In genomic region chr12:104809251-104809650, GRCh38 we compare ENCODE assay signal across 38 cellular contexts.
"Had no signal": no experiment of that assay in that cellular context is flagged by ENCODE, and none has a peak within 500 bp of the region (broad histone marks: within the 10 kb centered on the region; RNA-seq: fewer than 3 reads in every experiment).

No MANE protein-coding gene starts in this region.

- H3K27me3 ChIP-seq: ascending aorta, MG63, Peyer's patch had no signal

- DNase-seq: activated B cell treated with CpG ODN at 0.5 μM for 24 hours; activated CD4-positive, alpha-beta T cell treated with anti-CD3 and anti-CD28 coated beads for 4 hours; activated CD4-positive, alpha-beta T cell treated with anti-CD3 and anti-CD28 coated beads, Interleukin-2, amount 50 U/mL, for 1 hour; activated CD4-positive, CD25-positive, alpha-beta regulatory T cell treated with anti-CD3 and anti-CD28 coated beads, Interleukin-2, amount 50 U/mL, for 72 hours; activated CD8-positive, alpha-beta T cell treated with anti-CD3 and anti-CD28 coated beads for 36 hours; activated gamma-delta T cell; activated naive CD4-positive, alpha-beta T cell treated with Interleukin-2 at 50 U/mL for 16 hours; activated naive CD8-positive, alpha-beta T cell treated with anti-CD3 and anti-CD28 coated beads, Interleukin-2, amount 10 ng/mL, durations not matched to agents 7 days and 5 days; activated T-cell treated with anti-CD3 and anti-CD28 coated beads, Interleukin-2, amount 50 U/mL, for 1 hour; activated T-cell treated with anti-CD3 and anti-CD28 coated beads, Interleukin-2, amount 50 U/mL, for 72 hours; amygdala; Karpas-422; KBM-7; MG63; NCI-H1048; NCI-H1105 treated with DMSO at 0.1 percent for 48 hours; NCI-H1436; NCI-H1694; NCI-H1930; NCI-H2081 treated with DMSO at 0.1 percent for 48 hours; NCI-H226; NCI-H446 treated with DMSO at 0.1 percent for 48 hours; NCI-H524; NCI-H69; NCI-H82; PC-3; Peyer's patch; RPMI8226; SIG-M5; SW 1271; T-helper 1 cell; T-helper 2 cell; T-helper 9 cell had no signal

- H3K9me3 ChIP-seq: ascending aorta, MG63, Peyer's patch had no signal

- H3K4me1 Mint-ChIP-seq: activated naive CD4-positive, alpha-beta T cell treated with anti-CD3 and anti-CD28 coated beads, Interleukin-2, amount 50 U/mL, for 24 hours; activated naive CD8-positive, alpha-beta T cell treated with anti-CD3 and anti-CD28 coated beads, Interleukin-2, amount 10 ng/mL, durations not matched to agents 7 days and 5 days; activated T-helper 17 cell treated with anti-CD3 and anti-CD28 coated beads, Interleukin-2, amount 50 U/mL, for 72 hours had no signal

- H3K36me3 Mint-ChIP-seq: activated naive CD4-positive, alpha-beta T cell treated with anti-CD3 and anti-CD28 coated beads, Interleukin-2, amount 50 U/mL, for 24 hours had no signal

- H3K27ac Mint-ChIP-seq: activated B cell treated with CpG ODN at 0.5 μM for 24 hours; activated CD8-positive, alpha-beta T cell treated with anti-CD3 and anti-CD28 coated beads for 36 hours; activated naive CD4-positive, alpha-beta T cell treated with anti-CD3 and anti-CD28 coated beads, Interleukin-2, amount 50 U/mL, for 24 hours; activated naive CD8-positive, alpha-beta T cell treated with anti-CD3 and anti-CD28 coated beads, Interleukin-2, amount 10 ng/mL, durations not matched to agents 7 days and 5 days; activated T-cell treated with anti-CD3 and anti-CD28 coated beads, Interleukin-2, amount 50 U/mL, for 72 hours; activated T-helper 17 cell treated with anti-CD3 and anti-CD28 coated beads, Interleukin-2, amount 50 U/mL, for 72 hours had no signal

- H3K9me3 Mint-ChIP-seq: activated B cell treated with CpG ODN at 0.5 μM for 24 hours; activated CD8-positive, alpha-beta T cell treated with anti-CD3 and anti-CD28 coated beads for 36 hours; activated naive CD4-positive, alpha-beta T cell treated with anti-CD3 and anti-CD28 coated beads, Interleukin-2, amount 50 U/mL, for 24 hours; activated T-cell treated with anti-CD3 and anti-CD28 coated beads, Interleukin-2, amount 50 U/mL, for 72 hours; activated T-helper 17 cell treated with anti-CD3 and anti-CD28 coated beads, Interleukin-2, amount 50 U/mL, for 72 hours had no signal

- H3K4me3 ChIP-seq: ascending aorta, MG63, Peyer's patch had no signal

- H3K27me3 Mint-ChIP-seq: activated B cell treated with CpG ODN at 0.5 μM for 24 hours; activated CD8-positive, alpha-beta T cell treated with anti-CD3 and anti-CD28 coated beads for 36 hours; activated naive CD4-positive, alpha-beta T cell treated with anti-CD3 and anti-CD28 coated beads, Interleukin-2, amount 50 U/mL, for 24 hours; activated T-helper 17 cell treated with anti-CD3 and anti-CD28 coated beads, Interleukin-2, amount 50 U/mL, for 72 hours had no signal

- H3K4me1 ChIP-seq: Peyer's patch had no signal

- H3K27ac ChIP-seq: ascending aorta, Peyer's patch, VCaP had no signal

- H3K4me3 Mint-ChIP-seq: activated B cell treated with CpG ODN at 0.5 μM for 24 hours; activated CD8-positive, alpha-beta T cell treated with anti-CD3 and anti-CD28 coated beads for 36 hours; activated naive CD4-positive, alpha-beta T cell treated with anti-CD3 and anti-CD28 coated beads, Interleukin-2, amount 50 U/mL, for 24 hours; activated naive CD8-positive, alpha-beta T cell treated with anti-CD3 and anti-CD28 coated beads, Interleukin-2, amount 10 ng/mL, durations not matched to agents 7 days and 5 days; activated T-cell treated with anti-CD3 and anti-CD28 coated beads, Interleukin-2, amount 50 U/mL, for 72 hours; activated T-helper 17 cell treated with anti-CD3 and anti-CD28 coated beads, Interleukin-2, amount 50 U/mL, for 72 hours had no signal

- H3K36me3 ChIP-seq: ascending aorta, MG63, Peyer's patch had no signal

- ATAC-seq: activated CD8-positive, alpha-beta T cell treated with anti-CD3 and anti-CD28 coated beads for 36 hours; activated T-cell treated with anti-CD3 and anti-CD28 coated beads, Interleukin-2, amount 50 U/mL, for 72 hours; activated T-helper 17 cell treated with anti-CD3 and anti-CD28 coated beads, Interleukin-2, amount 50 U/mL, for 72 hours; PC-3; SK-N-SH treated with all-trans-retinoic acid at 6 μM for 48 hours had no signal
